ENCODE assay signal across 8 cellular contexts in genomic region chr7:44490351-44491200, GRCh38. TPM values are rescaled to one million over a fixed set of nuclear protein-coding genes. Genes with fewer than 3 reads are reported as not detected.
DNase-seq lines count a peak whose midpoint lies in the region; ATAC-seq and TF ChIP-seq lines count a peak whose summit lies in the region.

Gene NUDCD3 (minus strand): TSS chr7:44490658. CDS start chr7:44490600, 58 bp downstream.

- H3K27ac ChIP-seq in cingulate gyrus (ENCODE audit: low read depth, low read length) = peak within 1 kb of the TSS; percentile 90
- H3K27ac ChIP-seq in layer of hippocampus (ENCODE audit: low read depth, low read length) = peak within 1 kb of the TSS; percentile 98

- peak; percentile 83 for TF ChIP-seq POLR2A in GM19099 (IDR thresholded peaks at IDR 0.05; ENCODE audit: extremely low read depth, insufficient read length, low read depth)

- DNase-seq in Ammon's horn (ENCODE audit: low spot score) (peak; percentile 89), NCI-H460 (ENCODE audit: extremely low read depth, low read depth) (peak; percentile 76)
- peak; percentile 88 for DNase-seq in activated CD4-positive, alpha-beta T cell treated with anti-CD3 and anti-CD28 coated beads for 36 hours
- peak; percentile 81 for DNase-seq in stimulated activated CD4-positive, alpha-beta T cell treated with anti-CD3 and anti-CD28 coated beads, Interleukin-1b, Interleukin-23, amount 100 ng/mL, for 48 hours

- intact Hi-C loops in activated CD4-positive, alpha-beta T cell treated with anti-CD3 and anti-CD28 coated beads for 36 hours (cut with DNase I, micrococcal nuclease) = loop anchor here (1.0 to 10.0 kb wide), 15 partner anchors 29 to 564 kb away; partner anchors contain the start of genes DDX56 (in 2 of the 2), DBNL (in 1 of the 2), OGDH (in 1 of the 2) and POLD2 (in 1 of the 2)

- ATAC-seq in HG03432 (IDR thresholded peaks at IDR 0.05; ENCODE audit: unreplicated experiment) = peak; percentile 95
- ATAC-seq in activated CD4-positive, alpha-beta T cell treated with anti-CD3 and anti-CD28 coated beads for 36 hours = peak; percentile 74

- H3K27me3 ChIP-seq in layer of hippocampus (ENCODE audit: control insufficient read depth, insufficient read depth, low read length) = no peaks in the 10 kb centered on the region

- peak within 1 kb of the TSS; percentile 100 for H3K27ac Mint-ChIP-seq in activated CD4-positive, alpha-beta T cell treated with anti-CD3 and anti-CD28 coated beads for 36 hours

- peak within 1 kb of the TSS; percentile 86 for H3K4me3 Mint-ChIP-seq in activated CD4-positive, alpha-beta T cell treated with anti-CD3 and anti-CD28 coated beads for 36 hours

- H3K27me3 Mint-ChIP-seq in activated CD4-positive, alpha-beta T cell treated with anti-CD3 and anti-CD28 coated beads for 36 hours = peaks cover 3% of the 10 kb centered on the region

- H3K4me1 Mint-ChIP-seq in activated CD4-positive, alpha-beta T cell treated with anti-CD3 and anti-CD28 coated beads for 36 hours = peaks cover 42% of the 10 kb centered on the region

- peaks cover 21% of the 10 kb centered on the region for H3K36me3 Mint-ChIP-seq in activated CD4-positive, alpha-beta T cell treated with anti-CD3 and anti-CD28 coated beads for 36 hours (ENCODE audit: low read depth)

- POLR2A ChIA-PET in activated CD4-positive, alpha-beta T cell treated with anti-CD3 and anti-CD28 coated beads for 36 hours (lab: Charles Lee) = interaction anchor here (0.6 to 1.9 kb wide), 9 partner anchors 18 to 471 kb away, joined by 3 to 5 read pairs (median 4); no protein-coding TSS in a partner anchor

- peaks cover 2% of the 10 kb centered on the region for H3K9me3 Mint-ChIP-seq in activated CD4-positive, alpha-beta T cell treated with anti-CD3 and anti-CD28 coated beads for 36 hours (ENCODE audit: low read depth)

- CTCF ChIA-PET in activated CD4-positive, alpha-beta T cell treated with anti-CD3 and anti-CD28 coated beads for 36 hours (lab: Charles Lee) = interaction anchor here (0.6 to 2.2 kb wide), 13 partner anchors 11 to 645 kb away, joined by 3 to 11 read pairs (median 3); no protein-coding TSS in a partner anchor

RNA-seq across cellular contexts. Expression of gene NUDCD3, which starts in this region (rescaled TPM):
- 52.1 and 55.9 TPM in 2 replicates for total RNA-seq in NCI-H460 (2014; rRNA removed; shearing (Covaris generic))
- 50.1 and 50.5 TPM in 2 replicates for polyA plus RNA-seq in NCI-H460 (2014; cell fraction: nucleus; rRNA removed)
- 10 to 100 TPM; 70.3 to 77.6 TPM for total RNA-seq in activated CD4-positive, alpha-beta T cell treated with anti-CD3 and anti-CD28 coated beads for 36 hours

Comparison
In these comparisons a context has a peak if more than half of its experiments do, and no peak if none do; other contexts are left out.
1. Peak in every context shown above with its lines: DNase-seq, ATAC-seq and H3K27ac ChIP-seq.